Comparison of ENCODE assay signal across 22 cellular contexts in genomic region chr2:111143107-111143886, GRCh38. TPM values are rescaled to one million over a fixed set of nuclear protein-coding genes. Genes with fewer than 3 reads are reported as not detected.
A peak's percentile ranks its signal among the peaks of the same experiment; 100 is the strongest.
DNase-seq lines count a peak whose midpoint lies in the region; ATAC-seq, FAIRE-seq and TF ChIP-seq lines count a peak whose summit lies in the region.
"Had no signal": no experiment of that assay in that cellular context is flagged by ENCODE, and none has a peak within 500 bp of the region (broad histone marks: within the 10 kb centered on the region; RNA-seq: fewer than 3 reads in every experiment).

No MANE protein-coding gene starts in this region.

- intact Hi-C loops in GM12878 (cut with micrococcal nuclease; ENCODE audit: unreplicated experiment): no loop called here
- intact Hi-C loops in sciatic nerve (cut with DNase I): no loop called here

- H2AFZ ChIP-seq in Loucy (ENCODE audit: low read length) (no peak overlapping the region), GM12878 (ENCODE audit: control insufficient read depth, low read depth, low read length) (no peak overlapping the region)

- peak overlapping the region; percentile 31 for H3K27ac Mint-ChIP-seq in progenitor cell of endocrine pancreas

- WGBS in GM12878 (ENCODE audit: insufficient coverage, insufficient replicate concordance, low lambda C conversion rate, missing lambda C conversion rate): 90% methylated on average over 10 of the region's 10 CpGs

- in situ Hi-C loops in GM12878 (cut with MboI): no loop called here

- no peak for TF ChIP-seq POLR2A in GM12878 (IDR thresholded peaks at IDR 0.05; ENCODE audit: low read depth, low read length)

- H3K4me1 Mint-ChIP-seq in progenitor cell of endocrine pancreas (ENCODE audit: low read depth): peaks cover 6% of the 10 kb centered on the region

- no peaks in the 10 kb centered on the region for H4K20me1 ChIP-seq in Loucy (ENCODE audit: insufficient read depth, low read length, poor library complexity, severe bottlenecking)
- peaks cover 5% of the 10 kb centered on the region; the same call in 1 of the 2 replicates for H4K20me1 ChIP-seq in GM12878 (ENCODE audit: control insufficient read depth, insufficient read depth)

- RAD21 ChIA-PET in GM12878 (lab: Charles Lee; ENCODE audit: unreplicated experiment): interaction anchor here (1.2 to 3.0 kb wide), 7 partner anchors 12 to 53 kb away, joined by 3 to 17 read pairs (median 3); no protein-coding TSS in a partner anchor

- H3K9me3 ChIP-seq in Loucy (ENCODE audit: insufficient read depth, low read depth, low read length): no peaks in the 10 kb centered on the region
- peaks cover 5% of the 10 kb centered on the region; the same call in 2 of the 3 replicates for H3K9me3 ChIP-seq in GM12878 (replicated peaks; ENCODE audit: control insufficient read depth, insufficient read depth, low read length)
- H3K9me3 ChIP-seq: A549, BE2C had no signal

- no peaks in the 10 kb centered on the region for H3F3A ChIP-seq in Loucy (ENCODE audit: low read depth)

- DNase-seq in AG08395 (ENCODE audit: low spot score) (peak; percentile 11), GM12878 (ENCODE audit: low read depth, low spot score) (no peak), progenitor cell of endocrine pancreas (ENCODE audit: low spot score, unreplicated experiment) (no peak), NCI-H526 (lab: John Stamatoyannopoulos, UW) (no peak), sciatic nerve (ENCODE audit: low spot score) (no peak)
- DNase-seq in stimulated activated CD4-positive, alpha-beta T cell treated with anti-CD3 and anti-CD28 coated beads, Interleukin-15, amount 100 ng/mL, for 24 hours: no peak
- DNase-seq: BE2C, DMS53, EL, GF-D8, NCI-H1092, NCI-H1436, NCI-H187 treated with DMSO at 0.1 percent for 48 hours, NCI-H2107, NCI-H2227 treated with DMSO at 0.1 percent for 48 hours, NCI-H510A, PC-3, Right ventricle myocardium superior had no signal

- SMC1A ChIA-PET in GM12878 (lab: Charles Lee; ENCODE audit: uncharacterized antibody, unreplicated experiment): interaction anchor here (0.7 to 5.4 kb wide), 8 partner anchors 10 to 50 kb away, joined by 3 to 42 read pairs (median 6); no protein-coding TSS in a partner anchor

- ATAC-seq in GM12878 (no peak), sciatic nerve (no peak)
- ATAC-seq: A549, PC-3 had no signal

- TF ChIP-seq RAD21 in GM12878 (IDR thresholded peaks at IDR 0.05; ENCODE audit: insufficient read depth, low read depth, low read length): no peak

- TF ChIP-seq CTCF in Loucy (conservative IDR thresholded peaks at IDR 0.05; ENCODE audit: low read length) (no peak), GM12878 (IDR thresholded peaks at IDR 0.05 in 2 of 3, conservative IDR thresholded peaks at IDR 0.05 in 1 of 3; ENCODE audit: control insufficient read depth in 2 of 3, extremely low read depth in 1 of 3, insufficient read depth in 1 of 3, low read depth in 3 of 3, low read length in 3 of 3) (no peak), progenitor cell of endocrine pancreas (IDR thresholded peaks at IDR 0.05; ENCODE audit: unreplicated experiment) (no peak)

- no peak overlapping the region for H3K4me3 Mint-ChIP-seq in progenitor cell of endocrine pancreas (ENCODE audit: low read depth)

- H3K4me1 ChIP-seq in Loucy (ENCODE audit: insufficient read depth, low read length, poor library complexity, severe bottlenecking) (peaks cover 74% of the 10 kb centered on the region), GM12878 (ENCODE audit: control insufficient read depth, insufficient read depth, low read length) (peaks cover 6% of the 10 kb centered on the region)

- peaks cover 4% of the 10 kb centered on the region; the same call in 1 of the 2 replicates for H3K36me3 ChIP-seq in Loucy (ENCODE audit: insufficient read depth, low read length)
- peaks cover 0 to 7% of the 10 kb centered on the region in 2 experiments; a peak in 2 of 4 replicates for H3K36me3 ChIP-seq in GM12878 (ENCODE audit: control insufficient read depth in 2 of 2, insufficient read depth in 2 of 2, low read length in 1 of 2)

- H3K79me2 ChIP-seq in Loucy (ENCODE audit: insufficient read depth, low read length): peaks cover 29% of the 10 kb centered on the region
- H3K79me2 ChIP-seq in GM12878 (ENCODE audit: control insufficient read depth, insufficient read depth, low read length): no peaks in the 10 kb centered on the region

- CTCF ChIA-PET in GM12878 (lab: Yijun Ruan, JAX): interaction anchor here (1.2 to 2.5 kb wide), 6 partner anchors 10 to 82 kb away, joined by 3 to 8 read pairs (median 4); no protein-coding TSS in a partner anchor

- H3K27me3 ChIP-seq in Loucy (ENCODE audit: insufficient read depth, low read length, poor library complexity, severe bottlenecking) (no peaks in the 10 kb centered on the region), GM12878 (replicated peaks in 1 of 2; ENCODE audit: control insufficient read depth in 2 of 2, insufficient read depth in 2 of 2, low read length in 1 of 2) (no peaks in the 10 kb centered on the region; a peak in 2 of 4 replicates)
- H3K27me3 ChIP-seq: BE2C had no signal

- POLR2A ChIA-PET in GM12878 (lab: Charles Lee): interaction anchor here (1.0 kb wide), 1 partner anchor 18 kb away, joined by 3 read pairs; no protein-coding TSS in a partner anchor

- H3K27me3 Mint-ChIP-seq in progenitor cell of endocrine pancreas: no peaks in the 10 kb centered on the region

- TF ChIP-seq EP300 in GM12878 (IDR thresholded peaks at IDR 0.05; ENCODE audit: borderline replicate concordance in 1 of 2, control insufficient read depth in 1 of 2, low read depth in 2 of 2, low read length in 2 of 2): no peak

- H3K4me2 ChIP-seq in Loucy (ENCODE audit: low read depth, low read length, poor library complexity, severe bottlenecking) (peak overlapping the region; percentile 77), GM12878 (ENCODE audit: control insufficient read depth, insufficient read depth) (no peak overlapping the region)
- H3K4me2 ChIP-seq: A549 had no signal

- H3K4me3 ChIP-seq in Loucy (ENCODE audit: low read length, poor library complexity, severe bottlenecking): peak overlapping the region; percentile 50
- no peak overlapping the region for H3K4me3 ChIP-seq in GM12878
- H3K4me3 ChIP-seq: A549 had no signal

- no peaks in the 10 kb centered on the region for H3K9me2 ChIP-seq in Loucy (replicated peaks; ENCODE audit: low read depth, low read length)

- H3K9me3 Mint-ChIP-seq in progenitor cell of endocrine pancreas (ENCODE audit: low read depth): peaks cover 4% of the 10 kb centered on the region

- BruUV-seq in GM12878 (replicated peaks; lab: Mats Ljungman, UMichigan): no TSS peak

- peak overlapping the region; percentile 55 for H3K9ac ChIP-seq in Loucy (ENCODE audit: low read depth, low read length, poor library complexity, severe bottlenecking)
- no peak overlapping the region for H3K9ac ChIP-seq in GM12878 (ENCODE audit: control insufficient read depth, insufficient read depth, low read length)

- H3K36me3 Mint-ChIP-seq in progenitor cell of endocrine pancreas (ENCODE audit: insufficient read depth): peaks cover 28% of the 10 kb centered on the region

- no peak overlapping the region for H3K27ac ChIP-seq in GM12878 (ENCODE audit: control insufficient read depth, insufficient read depth)
- H3K27ac ChIP-seq: A549 had no signal

- FAIRE-seq in GM12878 (lab: Jason Lieb, UNC): no peak
- FAIRE-seq: A549, D721Med, H54 had no signal

TF ChIP-seq in GM12878, 131 proteins besides CTCF, POLR2A, EP300 and RAD21 (continues in another document):
- peak; percentile 46; the same call in 1 of the 2 replicates for TF ChIP-seq POLR2AphosphoS5 (IDR thresholded peaks at IDR 0.05; ENCODE audit: low read length)
- no peak for TF ChIP-seq PRDM15 (CRISPR knock-in tag; IDR thresholded peaks at IDR 0.05)
- TF ChIP-seq STAT3 (IDR thresholded peaks at IDR 0.05; ENCODE audit: low read depth, low read length): no peak

RNA-seq across cellular contexts. Expression of gene BCL2L11, which starts 22.6 kb away (rescaled TPM):
- 23.2 and 32.3 TPM in 2 replicates for total RNA-seq in GM12878 (2013; cell fraction: nucleolus; rRNA removed)
- 0.60 and 1.0 TPM in 2 replicates for total RNA-seq in GM12878 (2014; rRNA removed)
- total RNA-seq in GM12878 (2014; rRNA removed; fragmentation: Illumina TruSeq; extraction: Trizol): 0.88 and 1.2 TPM in 2 replicates
- total RNA-seq in GM12878 (2021): 2.5 and 4.8 TPM in 2 replicates
- 3.3 TPM for polyA plus RNA-seq in GM12878 (2011; ENCODE audit: low read depth)
- 9.5 and 10.1 TPM in 2 replicates for polyA plus RNA-seq in GM12878 (2011; rRNA removed)
- 9.0 and 15.4 TPM in 2 replicates for polyA plus RNA-seq in GM12878 (2011; cell fraction: cytosol; rRNA removed)
- 20.8 and 25.6 TPM in 2 replicates for polyA plus RNA-seq in GM12878 (2011; cell fraction: nucleus; rRNA removed)
- polyA plus RNA-seq in GM12878 (2012): 4.1 and 6.3 TPM in 2 replicates
- 3.3 and 3.6 TPM in 2 replicates for polyA plus RNA-seq in GM12878 (2014; fragmentation: Illumina TruSeq; extraction: Trizol)
- under 1 TPM; 0.29 to 0.64 TPM for polyA plus RNA-seq in GM12878 (2014; fragmentation: Nextera tagmentation; extraction: Ambion mirVana)
- 1.8 and 2.9 TPM in 2 replicates for polyA plus RNA-seq in GM12878 (2014; rRNA removed)
- under 1 TPM; 0.63 to 0.90 TPM for polyA plus RNA-seq in GM12878 (2016; fragmentation: Nextera tagmentation; extraction: Ambion mirVana)
- 11.8 and 11.9 TPM in 2 replicates for polyA minus RNA-seq in GM12878 (2011; rRNA and poly(A)+ RNA removed)
- 7.2 and 16.8 TPM in 2 replicates for polyA minus RNA-seq in GM12878 (2011; cell fraction: cytosol; rRNA and poly(A)+ RNA removed)
- polyA minus RNA-seq in GM12878 (2011; cell fraction: nucleus; rRNA and poly(A)+ RNA removed): 22.4 and 45.4 TPM in 2 replicates
- total RNA-seq in progenitor cell of endocrine pancreas: 24.2 and 27.7 TPM in 2 replicates
- total RNA-seq in sciatic nerve: 13.8 TPM
